Comparison of ENCODE assay signal across 11 cellular contexts in genomic region chr12:76920182-76921014, GRCh38. TPM values are rescaled to one million over a fixed set of nuclear protein-coding genes. Genes with fewer than 3 reads are reported as not detected.
DNase-seq lines count a peak whose midpoint lies in the region; ATAC-seq and TF ChIP-seq lines count a peak whose summit lies in the region.
"Had no signal": no experiment of that assay in that cellular context is flagged by ENCODE, and none has a peak within 500 bp of the region (broad histone marks: within the 10 kb centered on the region; RNA-seq: fewer than 3 reads in every experiment).

No MANE protein-coding gene starts in this region.

- no peaks in the 10 kb centered on the region for H3K9me3 Mint-ChIP-seq in activated T-helper 17 cell treated with anti-CD3 and anti-CD28 coated beads, Interleukin-2, amount 50 U/mL, for 72 hours
- H3K9me3 Mint-ChIP-seq: CD4-positive, alpha-beta T cell had no signal

- H3K36me3 ChIP-seq in prostate gland, result no peaks in the 10 kb centered on the region
- H3K36me3 ChIP-seq: MG63 had no signal

- H3K9me3 ChIP-seq in prostate gland, result no peaks in the 10 kb centered on the region
- H3K9me3 ChIP-seq: MG63, mucosa of descending colon had no signal

- no peak overlapping the region for H3K27ac Mint-ChIP-seq in activated T-helper 17 cell treated with anti-CD3 and anti-CD28 coated beads, Interleukin-2, amount 50 U/mL, for 72 hours
- H3K27ac Mint-ChIP-seq: CD4-positive, alpha-beta T cell had no signal

- H3K4me1 Mint-ChIP-seq in activated T-helper 17 cell treated with anti-CD3 and anti-CD28 coated beads, Interleukin-2, amount 50 U/mL, for 72 hours, result no peaks in the 10 kb centered on the region

- intact Hi-C loops in prostate gland (cut with DNase I), result no loop called here

- no peaks in the 10 kb centered on the region for H3K27me3 ChIP-seq in prostate gland (replicated peaks; ENCODE audit: insufficient read depth)
- H3K27me3 ChIP-seq: MG63 had no signal

- H3K4me1 ChIP-seq in prostate gland (replicated peaks), result no peaks in the 10 kb centered on the region

- WGBS in prostate gland, result 79% methylated on average over 7 of the region's 7 CpGs

- no peak for TF ChIP-seq CTCF in prostate gland (IDR thresholded peaks at IDR 0.05)

- ATAC-seq in GM19395 (IDR thresholded peaks at IDR 0.05; ENCODE audit: unreplicated experiment) (peak; percentile 78), HG03039 (IDR thresholded peaks at IDR 0.05; ENCODE audit: unreplicated experiment) (peak; percentile 89), GM18505 (IDR thresholded peaks at IDR 0.05; ENCODE audit: unreplicated experiment) (no peak)
- peak; percentile 56 for ATAC-seq in activated T-helper 17 cell treated with anti-CD3 and anti-CD28 coated beads, Interleukin-2, amount 50 U/mL, for 72 hours (replicated peaks)
- ATAC-seq: mucosa of descending colon had no signal

- DNase-seq in ELF-1 (ENCODE audit: low read depth, low spot score) (peak; percentile 19), AG08396 (ENCODE audit: low spot score) (no peak), prostate gland (ENCODE audit: low spot score) (no peak), NCI-H1105 treated with DMSO at 0.1 percent for 48 hours (lab: John Stamatoyannopoulos, UW) (no peak)
- DNase-seq: CD4-positive, alpha-beta T cell; MG63; mucosa of descending colon had no signal

- H3K27ac ChIP-seq in prostate gland, result no peak overlapping the region

- no peaks in the 10 kb centered on the region for H3K36me3 Mint-ChIP-seq in activated T-helper 17 cell treated with anti-CD3 and anti-CD28 coated beads, Interleukin-2, amount 50 U/mL, for 72 hours (ENCODE audit: low read depth)

- no peak for TF ChIP-seq POLR2A in GM18505 (IDR thresholded peaks at IDR 0.05; ENCODE audit: borderline replicate concordance, extremely low read depth, insufficient read depth, insufficient read length)
- no peak for TF ChIP-seq POLR2A in prostate gland (IDR thresholded peaks at IDR 0.05)

- no peak overlapping the region for H3K4me3 Mint-ChIP-seq in activated T-helper 17 cell treated with anti-CD3 and anti-CD28 coated beads, Interleukin-2, amount 50 U/mL, for 72 hours
- H3K4me3 Mint-ChIP-seq: CD4-positive, alpha-beta T cell had no signal

- peaks cover 10% of the 10 kb centered on the region for H3K27me3 Mint-ChIP-seq in activated T-helper 17 cell treated with anti-CD3 and anti-CD28 coated beads, Interleukin-2, amount 50 U/mL, for 72 hours
- H3K27me3 Mint-ChIP-seq: CD4-positive, alpha-beta T cell had no signal

- no peak overlapping the region for H3K4me3 ChIP-seq in prostate gland
- H3K4me3 ChIP-seq: MG63, mucosa of descending colon had no signal

RNA-seq across cellular contexts. Expression of gene CSRP2, which starts 41.6 kb away (rescaled TPM):
- total RNA-seq in activated T-helper 17 cell treated with anti-CD3 and anti-CD28 coated beads, Interleukin-2, amount 50 U/mL, for 72 hours, result 1 to 10 TPM; 1.2 to 3.1 TPM
- total RNA-seq in prostate gland, result 10 to 100 TPM; 31.0 to 98.6 TPM
- total RNA-seq: CD4-positive, alpha-beta T cell had no signal

Comparison
In these comparisons a context has a peak if more than half of its experiments do, and no peak if none do; other contexts are left out.
1. RNA of gene CSRP2, which starts 41.6 kb away (total RNA-seq): 31.0 to 98.6 TPM in prostate gland; 1.2 to 3.1 TPM in activated T-helper 17 cell treated with anti-CD3 and anti-CD28 coated beads, Interleukin-2, amount 50 U/mL, for 72 hours; every median in the first group is over 4 times any median in the second.